ENCODE assay signal across 19 cellular contexts in the genomic region with DNA sequence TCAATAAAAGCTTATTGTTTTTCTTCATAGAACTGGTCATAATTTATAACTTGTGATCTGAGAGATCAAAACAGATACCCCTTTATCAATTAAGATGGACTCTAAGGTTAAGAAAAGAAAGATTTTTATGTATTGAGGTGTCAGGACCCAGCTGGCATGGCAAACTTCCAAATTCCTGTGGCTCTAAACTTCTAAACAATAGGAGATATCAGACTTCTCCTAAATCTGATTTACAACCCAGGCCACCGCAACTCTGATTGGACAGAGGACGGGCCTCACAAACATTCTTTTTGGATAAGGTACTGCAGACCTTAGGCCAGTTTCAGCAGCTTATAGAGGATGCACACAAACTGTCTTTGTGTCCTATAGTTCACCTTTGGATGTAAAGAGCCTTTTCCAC.
A peak's percentile ranks its signal among the peaks of the same experiment; 100 is the strongest.
DNase-seq lines count a peak whose midpoint lies in the region; ATAC-seq and TF ChIP-seq lines count a peak whose summit lies in the region.
"Had no signal": no experiment of that assay in that cellular context is flagged by ENCODE, and none has a peak within 500 bp of the region (broad histone marks: within the 10 kb centered on the region; RNA-seq: fewer than 3 reads in every experiment).

No MANE protein-coding gene starts in this region.

- no peak for ATAC-seq in GM18502 (IDR thresholded peaks at IDR 0.05; ENCODE audit: poor library complexity, unreplicated experiment)
- no peak for ATAC-seq in T-cell (replicated peaks in 1 of 4)
- ATAC-seq: GM12878, GM23338, HCT116 had no signal

- no peaks in the 10 kb centered on the region for H3K36me3 ChIP-seq in mesendoderm (ENCODE audit: control insufficient read depth, insufficient read depth, low read length)

- H3K36me3 Mint-ChIP-seq in activated naive CD4-positive, alpha-beta T cell treated with anti-CD3 and anti-CD28 coated beads for 36 hours (ENCODE audit: low read depth): peaks cover 33% of the 10 kb centered on the region
- peaks cover 35% of the 10 kb centered on the region for H3K36me3 Mint-ChIP-seq in activated naive CD4-positive, alpha-beta T cell treated with anti-CD3 and anti-CD28 coated beads, Interleukin-2, amount 10 ng/mL, durations not matched to agents 7 days and 5 days
- H3K36me3 Mint-ChIP-seq in endothelial cell (ENCODE audit: low read depth, unreplicated experiment): peaks cover 36% of the 10 kb centered on the region
- peaks cover 42% of the 10 kb centered on the region for H3K36me3 Mint-ChIP-seq in T-cell

- no peak for DNase-seq in activated naive CD4-positive, alpha-beta T cell treated with anti-CD3 and anti-CD28 coated beads for 36 hours
- DNase-seq in activated naive CD4-positive, alpha-beta T cell treated with anti-CD3 and anti-CD28 coated beads, Interleukin-2, amount 10 ng/mL, durations not matched to agents 7 days and 5 days: no peak
- DNase-seq in endothelial cell (ENCODE audit: low spot score) (no peak), mesendoderm (no peak), T-cell (no peak), 8988T (no peak), DMS53 (lab: John Stamatoyannopoulos, UW) (no peak)
- DNase-seq: C1 segment of cervical spinal cord; Calu3; CD4-positive, alpha-beta memory T cell; COR-L47; DND-41; H9; HFFc6 had no signal

- no peak overlapping the region for H3K4me3 ChIP-seq in mesendoderm (ENCODE audit: low read length)
- H3K4me3 ChIP-seq: GM12878, GM23338 had no signal

- H3K27me3 ChIP-seq in mesendoderm (ENCODE audit: insufficient read depth, low read length, poor library complexity): no peaks in the 10 kb centered on the region

- CTCF ChIA-PET in activated naive CD4-positive, alpha-beta T cell treated with anti-CD3 and anti-CD28 coated beads for 36 hours (lab: Charles Lee): interaction anchor here (0.6 to 0.8 kb wide), 2 partner anchors 25 to 173 kb away, joined by 3 to 5 read pairs; no protein-coding TSS in a partner anchor
- CTCF ChIA-PET in activated naive CD4-positive, alpha-beta T cell treated with anti-CD3 and anti-CD28 coated beads, Interleukin-2, amount 10 ng/mL, durations not matched to agents 7 days and 5 days (lab: Charles Lee): no interaction called here
- CTCF ChIA-PET in T-cell (lab: Charles Lee): no interaction called here

- H3K4me2 ChIP-seq in mesendoderm (ENCODE audit: low read length): no peak overlapping the region
- H3K4me2 ChIP-seq: GM23338 had no signal

- H3K4ac ChIP-seq in mesendoderm (ENCODE audit: low read depth, low read length): no peak overlapping the region

- intact Hi-C loops in activated naive CD4-positive, alpha-beta T cell treated with anti-CD3 and anti-CD28 coated beads for 36 hours (cut with micrococcal nuclease): no loop called here

- no peaks in the 10 kb centered on the region for H3K79me2 ChIP-seq in mesendoderm (ENCODE audit: control insufficient read depth, insufficient read depth, low read length)

- no peak overlapping the region for H3K4me3 Mint-ChIP-seq in activated naive CD4-positive, alpha-beta T cell treated with anti-CD3 and anti-CD28 coated beads for 36 hours
- H3K4me3 Mint-ChIP-seq in activated naive CD4-positive, alpha-beta T cell treated with anti-CD3 and anti-CD28 coated beads, Interleukin-2, amount 10 ng/mL, durations not matched to agents 7 days and 5 days: no peak overlapping the region
- H3K4me3 Mint-ChIP-seq in endothelial cell (ENCODE audit: unreplicated experiment) (peak overlapping the region; percentile 24), T-cell (no peak overlapping the region)
- H3K4me3 Mint-ChIP-seq: GM23338, H9, HFFc6 had no signal

- no peak overlapping the region for H2AK5ac ChIP-seq in mesendoderm (ENCODE audit: low read length)

- H3K27me3 Mint-ChIP-seq in activated naive CD4-positive, alpha-beta T cell treated with anti-CD3 and anti-CD28 coated beads for 36 hours (ENCODE audit: low read depth): no peaks in the 10 kb centered on the region
- H3K27me3 Mint-ChIP-seq in activated naive CD4-positive, alpha-beta T cell treated with anti-CD3 and anti-CD28 coated beads, Interleukin-2, amount 10 ng/mL, durations not matched to agents 7 days and 5 days: no peaks in the 10 kb centered on the region
- H3K27me3 Mint-ChIP-seq in endothelial cell (ENCODE audit: unreplicated experiment) (peaks cover 13% of the 10 kb centered on the region), T-cell (no peaks in the 10 kb centered on the region)
- H3K27me3 Mint-ChIP-seq: CD4-positive, alpha-beta memory T cell had no signal

- POLR2A ChIA-PET in T-cell (lab: Charles Lee): interaction anchor here in 1 of 2 donors (0.6 kb wide), 1 partner anchor 138 kb away, joined by 3 read pairs; no protein-coding TSS in a partner anchor

- no peak overlapping the region for H2BK5ac ChIP-seq in mesendoderm (ENCODE audit: low read length)

- peaks cover 62% of the 10 kb centered on the region for H3K4me1 Mint-ChIP-seq in activated naive CD4-positive, alpha-beta T cell treated with anti-CD3 and anti-CD28 coated beads for 36 hours (ENCODE audit: low read depth)
- peaks cover 7% of the 10 kb centered on the region for H3K4me1 Mint-ChIP-seq in activated naive CD4-positive, alpha-beta T cell treated with anti-CD3 and anti-CD28 coated beads, Interleukin-2, amount 10 ng/mL, durations not matched to agents 7 days and 5 days
- peaks cover 49% of the 10 kb centered on the region for H3K4me1 Mint-ChIP-seq in endothelial cell (ENCODE audit: unreplicated experiment)
- H3K4me1 Mint-ChIP-seq in T-cell: peaks cover 26 to 45% (median 30%) of the 10 kb centered on the region in 3 donors

- no peak overlapping the region for H3K9ac ChIP-seq in mesendoderm (ENCODE audit: low read length)

- TF ChIP-seq CTCF in endothelial cell (IDR thresholded peaks at IDR 0.05; ENCODE audit: unreplicated experiment): no peak

- no peak overlapping the region for H3K18ac ChIP-seq in mesendoderm (ENCODE audit: low read length)

- H3K4me1 ChIP-seq in mesendoderm (ENCODE audit: control insufficient read depth, low read depth, low read length): peaks cover 8% of the 10 kb centered on the region

- H3K56ac ChIP-seq in mesendoderm (ENCODE audit: low read length): peak overlapping the region; percentile 25

- no peak overlapping the region for H2BK15ac ChIP-seq in mesendoderm (replicated peaks; ENCODE audit: low read depth)

- H3K9me3 Mint-ChIP-seq in activated naive CD4-positive, alpha-beta T cell treated with anti-CD3 and anti-CD28 coated beads for 36 hours: peaks cover 15% of the 10 kb centered on the region
- H3K9me3 Mint-ChIP-seq in activated naive CD4-positive, alpha-beta T cell treated with anti-CD3 and anti-CD28 coated beads, Interleukin-2, amount 10 ng/mL, durations not matched to agents 7 days and 5 days: peaks cover 30% of the 10 kb centered on the region
- H3K9me3 Mint-ChIP-seq in endothelial cell (ENCODE audit: unreplicated experiment) (peaks cover 4% of the 10 kb centered on the region), T-cell (peaks cover 0 to 18% (median 7%) of the 10 kb centered on the region in 3 donors)

- no peak overlapping the region for H3K23ac ChIP-seq in mesendoderm (ENCODE audit: low read length)

- no peak overlapping the region for H2BK120ac ChIP-seq in mesendoderm (ENCODE audit: low read depth, low read length)

- H4K8ac ChIP-seq in mesendoderm (ENCODE audit: low read depth, low read length): no peak overlapping the region

- H4K5ac ChIP-seq in mesendoderm (ENCODE audit: low read length): peak overlapping the region; percentile 5

- peaks cover 6% of the 10 kb centered on the region for H3K79me1 ChIP-seq in mesendoderm (ENCODE audit: low read length)

- peak overlapping the region; percentile 9 for H3K27ac Mint-ChIP-seq in activated naive CD4-positive, alpha-beta T cell treated with anti-CD3 and anti-CD28 coated beads for 36 hours
- no peak overlapping the region for H3K27ac Mint-ChIP-seq in activated naive CD4-positive, alpha-beta T cell treated with anti-CD3 and anti-CD28 coated beads, Interleukin-2, amount 10 ng/mL, durations not matched to agents 7 days and 5 days
- H3K27ac Mint-ChIP-seq in endothelial cell (ENCODE audit: unreplicated experiment): peak overlapping the region; percentile 15
- H3K27ac Mint-ChIP-seq in T-cell: peak overlapping the region in 1 of 2 donors; percentile 24
- H3K27ac Mint-ChIP-seq: GM23338, H9, HFFc6 had no signal

- no peak overlapping the region for H3K27ac ChIP-seq in mesendoderm (ENCODE audit: low read depth, low read length)
- H3K27ac ChIP-seq: 22Rv1 had no signal

- WGBS in mesendoderm (ENCODE audit: extremely low coverage, insufficient coverage, low lambda C conversion rate): no CpG with 5 or more reads among the region's 2 CpGs
